In the genomic region with DNA sequence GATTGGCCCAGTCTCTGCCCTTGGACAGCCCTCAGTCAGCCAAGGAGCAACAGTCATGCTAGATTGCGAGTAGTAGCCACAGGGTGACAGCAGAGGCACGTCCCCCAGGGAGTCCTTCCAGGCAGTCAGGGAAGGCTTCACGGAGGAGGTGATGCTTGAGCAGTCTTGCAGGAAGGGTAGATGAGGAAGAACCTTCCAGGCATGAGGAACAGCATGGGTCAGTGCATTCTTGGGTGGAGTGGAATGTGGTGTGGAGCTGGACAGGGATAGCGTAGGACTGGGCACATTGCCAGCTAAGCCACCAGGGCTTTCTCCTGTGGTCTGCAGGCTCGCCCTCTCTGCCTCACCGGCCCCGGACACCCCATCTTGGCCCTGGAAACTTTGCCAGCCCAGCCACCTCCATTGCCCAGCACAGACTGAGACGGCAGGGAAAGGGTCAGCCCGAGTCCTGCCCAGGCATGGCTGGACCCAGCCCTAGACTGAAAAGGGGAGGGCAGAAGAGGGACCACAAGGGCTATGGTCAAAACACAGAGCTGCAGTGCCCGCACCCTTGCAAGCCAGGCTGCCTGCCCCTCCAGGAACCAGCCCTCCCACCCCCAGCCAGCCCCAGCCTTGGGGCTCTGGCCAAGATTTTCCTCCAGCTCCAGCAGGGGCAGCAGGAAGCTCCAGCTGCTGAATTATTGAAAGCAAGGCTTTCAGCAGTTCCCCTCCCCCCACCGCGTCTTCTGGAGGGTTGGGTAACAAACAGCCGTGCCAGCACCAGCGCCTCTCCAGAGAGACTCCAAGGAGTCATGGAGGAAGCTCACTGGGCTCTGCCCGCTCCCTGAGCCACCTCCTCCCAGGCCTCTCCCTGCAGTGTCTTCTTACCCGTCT, we compare ENCODE assay signal across 10 cellular contexts.
DNase-seq lines count a peak whose midpoint lies in the region; ATAC-seq and TF ChIP-seq lines count a peak whose summit lies in the region.
"Had no signal": no experiment of that assay in that cellular context is flagged by ENCODE, and none has a peak within 500 bp of the region (broad histone marks: within the 10 kb centered on the region; RNA-seq: fewer than 3 reads in every experiment).

No MANE protein-coding gene starts in this region.

- TF ChIP-seq CTCF in nephron progenitor cell (IDR thresholded peaks at IDR 0.05), result no peak

- H3K27ac Mint-ChIP-seq in nephron progenitor cell, result no peak overlapping the region
- H3K27ac Mint-ChIP-seq: nephron; stimulated activated naive CD8-positive, alpha-beta T cell treated with anti-CD3 and anti-CD28 coated beads, Interleukin-15, Interleukin-2, amounts not matched to agents 100 ng/mL and 50 ng/mL, for 24 hours had no signal

- ATAC-seq in GM21390 (IDR thresholded peaks at IDR 0.05; ENCODE audit: unreplicated experiment) (no peak), GM18858 (IDR thresholded peaks at IDR 0.05; ENCODE audit: unreplicated experiment) (no peak)

- no peak overlapping the region for H3K4me3 Mint-ChIP-seq in nephron progenitor cell
- H3K4me3 Mint-ChIP-seq: nephron; stimulated activated naive CD8-positive, alpha-beta T cell treated with anti-CD3 and anti-CD28 coated beads, Interleukin-15, Interleukin-2, amounts not matched to agents 100 ng/mL and 50 ng/mL, for 24 hours had no signal

- no peaks in the 10 kb centered on the region for H3K36me3 Mint-ChIP-seq in nephron progenitor cell (ENCODE audit: low read depth)

- DNase-seq in DMS 273 (lab: John Stamatoyannopoulos, UW; ENCODE audit: unreplicated experiment) (peak; percentile 97), NCI-H1694 (lab: John Stamatoyannopoulos, UW) (peak; percentile 59), ecto neural progenitor cell (ENCODE audit: low spot score) (peak; percentile 74), nephron progenitor cell (peak; percentile 59), DMS53 treated with DMSO at 0.1 percent for 48 hours (lab: John Stamatoyannopoulos, UW; ENCODE audit: unreplicated experiment) (no peak), 8988T (no peak)

- H3K27me3 Mint-ChIP-seq in nephron progenitor cell (ENCODE audit: low read depth, poor library complexity), result peaks cover 54% of the 10 kb centered on the region

- no peaks in the 10 kb centered on the region for H3K9me3 Mint-ChIP-seq in nephron progenitor cell

- peaks cover 28% of the 10 kb centered on the region for H3K4me1 Mint-ChIP-seq in nephron progenitor cell

Comparison
In these comparisons a context has a peak if more than half of its experiments do, and no peak if none do; other contexts are left out.
1. DNase-seq: peak in DMS 273 (single experiment), NCI-H1694 (single experiment), ecto neural progenitor cell (single experiment) and nephron progenitor cell (single experiment); none in DMS53 treated with DMSO at 0.1 percent for 48 hours (single experiment) and 8988T (single experiment).